In genomic region chr20:50198211-50198666, GRCh38 we compare ENCODE assay signal across 13 cellular contexts.
"Had no signal": no experiment of that assay in that cellular context is flagged by ENCODE, and none has a peak within 500 bp of the region (broad histone marks: within the 10 kb centered on the region; RNA-seq: fewer than 3 reads in every experiment).

No MANE protein-coding gene starts in this region.

- H3K4me3 ChIP-seq: hepatocyte, right lobe of liver, spleen had no signal

- H3K27ac ChIP-seq: hepatocyte, right lobe of liver, VCaP had no signal

- H3K4me1 ChIP-seq: right lobe of liver had no signal

- H3K27me3 ChIP-seq: hepatocyte, right lobe of liver, spleen had no signal

- DNase-seq: activated CD4-positive, alpha-beta T cell treated with anti-CD3 and anti-CD28 coated beads for 36 hours; activated CD8-positive, alpha-beta memory T cell treated with anti-CD3 and anti-CD28 coated beads, Interleukin-2, amount 50 U/mL, for 4 hours; activated CD8-positive, alpha-beta T cell treated with anti-CD3 and anti-CD28 coated beads for 36 hours; activated naive CD4-positive, alpha-beta T cell treated with Interleukin-2 at 50 U/mL for 16 hours; kidney glomerular epithelial cell; midbrain; spleen; stimulated activated CD4-positive, alpha-beta T cell treated with anti-CD3 and anti-CD28 coated beads, Interleukin-1b, Interleukin-23, amount 100 ng/mL, for 48 hours; T-cell; T1000 had no signal
